In genomic region chr13:45865414-45865813, GRCh38 we compare ENCODE assay signal across 34 cellular contexts. TPM values are rescaled to one million over a fixed set of nuclear protein-coding genes. Genes with fewer than 3 reads are reported as not detected.
"Had no signal": no experiment of that assay in that cellular context is flagged by ENCODE, and none has a peak within 500 bp of the region (broad histone marks: within the 10 kb centered on the region; RNA-seq: fewer than 3 reads in every experiment).

No MANE protein-coding gene starts in this region.

- H3K4me2 ChIP-seq: KMS-11 had no signal

- H3K4me3 Mint-ChIP-seq: activated CD4-positive, alpha-beta T cell treated with anti-CD3 and anti-CD28 coated beads, Interleukin-2, amount 10 ng/mL, durations not matched to agents 24 days and 14 days; activated CD8-positive, alpha-beta T cell treated with anti-CD3 and anti-CD28 coated beads for 36 hours; activated naive CD4-positive, alpha-beta T cell treated with anti-CD3 and anti-CD28 coated beads, Interleukin-2, amount 50 U/mL, for 24 hours; activated naive CD8-positive, alpha-beta T cell treated with anti-CD3 and anti-CD28 coated beads, Interleukin-2, amount 10 ng/mL, durations not matched to agents 7 days and 5 days; activated T-cell treated with anti-CD3 and anti-CD28 coated beads, Interleukin-2, amount 50 U/mL, for 72 hours; brain had no signal

- H3K9me3 Mint-ChIP-seq: activated CD4-positive, alpha-beta T cell treated with anti-CD3 and anti-CD28 coated beads, Interleukin-2, amount 10 ng/mL, durations not matched to agents 24 days and 14 days; activated CD8-positive, alpha-beta T cell treated with anti-CD3 and anti-CD28 coated beads for 36 hours; activated naive CD4-positive, alpha-beta T cell treated with anti-CD3 and anti-CD28 coated beads, Interleukin-2, amount 50 U/mL, for 24 hours; activated naive CD8-positive, alpha-beta T cell treated with anti-CD3 and anti-CD28 coated beads, Interleukin-2, amount 10 ng/mL, durations not matched to agents 7 days and 5 days; activated T-cell treated with anti-CD3 and anti-CD28 coated beads, Interleukin-2, amount 50 U/mL, for 72 hours; activated T-helper 2 cell treated with anti-CD3 and anti-CD28 coated beads, Interferon-gamma antibody, Interleukin-2, Interleukin-4, amounts not matched to agents 10 μg/mL and 5 μg/mL and 100 μg/mL, durations not matched to agents 14 hours and 24 hours and 36 hours had no signal

- H3K4me3 ChIP-seq: SJCRH30, SK-N-MC had no signal

- H3K9me3 ChIP-seq: SJCRH30 had no signal

- ATAC-seq: activated CD8-positive, alpha-beta T cell treated with anti-CD3 and anti-CD28 coated beads for 36 hours; activated T-cell treated with anti-CD3 and anti-CD28 coated beads, Interleukin-2, amount 50 U/mL, for 72 hours; Panc1 had no signal

- H3K9ac ChIP-seq: KMS-11 had no signal

- H3K27me3 Mint-ChIP-seq: activated CD8-positive, alpha-beta T cell treated with anti-CD3 and anti-CD28 coated beads for 36 hours; activated naive CD4-positive, alpha-beta T cell treated with anti-CD3 and anti-CD28 coated beads, Interleukin-2, amount 50 U/mL, for 24 hours had no signal

- H3K36me3 Mint-ChIP-seq: activated naive CD4-positive, alpha-beta T cell treated with anti-CD3 and anti-CD28 coated beads, Interleukin-2, amount 50 U/mL, for 24 hours; activated naive CD8-positive, alpha-beta T cell treated with anti-CD3 and anti-CD28 coated beads, Interleukin-2, amount 10 ng/mL, durations not matched to agents 7 days and 5 days; brain had no signal

- H3K27ac ChIP-seq: KMS-11, SJCRH30, SK-N-MC had no signal

- H3K27ac Mint-ChIP-seq: activated CD4-positive, alpha-beta T cell treated with anti-CD3 and anti-CD28 coated beads, Interleukin-2, amount 10 ng/mL, durations not matched to agents 24 days and 14 days; activated CD8-positive, alpha-beta T cell treated with anti-CD3 and anti-CD28 coated beads for 36 hours; activated naive CD4-positive, alpha-beta T cell treated with anti-CD3 and anti-CD28 coated beads, Interleukin-2, amount 50 U/mL, for 24 hours; activated naive CD8-positive, alpha-beta T cell treated with anti-CD3 and anti-CD28 coated beads, Interleukin-2, amount 10 ng/mL, durations not matched to agents 7 days and 5 days; activated T-cell treated with anti-CD3 and anti-CD28 coated beads, Interleukin-2, amount 50 U/mL, for 72 hours; activated T-helper 2 cell treated with anti-CD3 and anti-CD28 coated beads, Interferon-gamma antibody, Interleukin-2, Interleukin-4, amounts not matched to agents 10 μg/mL and 5 μg/mL and 100 μg/mL, durations not matched to agents 14 hours and 24 hours and 36 hours had no signal

- DNase-seq: activated CD4-positive, alpha-beta T cell treated with anti-CD3 and anti-CD28 coated beads, Interleukin-2, amount 10 ng/mL, durations not matched to agents 24 days and 14 days; activated CD4-positive, alpha-beta T cell treated with anti-CD3 and anti-CD28 coated beads, Interleukin-2, amount 50 U/mL, for 4 hours; activated CD8-positive, alpha-beta T cell treated with anti-CD3 and anti-CD28 coated beads for 36 hours; activated gamma-delta T cell; activated naive CD4-positive, alpha-beta T cell treated with Interleukin-2 at 50 U/mL for 16 hours; activated naive CD8-positive, alpha-beta T cell treated with anti-CD3 and anti-CD28 coated beads, Interleukin-2, amount 10 ng/mL, durations not matched to agents 7 days and 5 days; activated T-cell treated with anti-CD3 and anti-CD28 coated beads, Interleukin-2, amount 50 U/mL, for 1 hour; activated T-cell treated with anti-CD3 and anti-CD28 coated beads, Interleukin-2, amount 50 U/mL, for 72 hours; amygdala; caudate nucleus; MM.1S; MV-4-11; NCI-H1092; NCI-H1436 treated with DMSO at 0.1 percent for 48 hours; NCI-H1694 treated with DMSO at 0.1 percent for 48 hours; NCI-H2029; NCI-H345; NCI-H524 treated with DMSO at 0.1 percent for 48 hours; NCI-H774; SHP77; SJCRH30; T1000 had no signal

- H3K36me3 ChIP-seq: SJCRH30 had no signal

- H3K4me1 Mint-ChIP-seq: activated CD4-positive, alpha-beta T cell treated with anti-CD3 and anti-CD28 coated beads, Interleukin-2, amount 10 ng/mL, durations not matched to agents 24 days and 14 days; activated naive CD4-positive, alpha-beta T cell treated with anti-CD3 and anti-CD28 coated beads, Interleukin-2, amount 50 U/mL, for 24 hours; activated naive CD8-positive, alpha-beta T cell treated with anti-CD3 and anti-CD28 coated beads, Interleukin-2, amount 10 ng/mL, durations not matched to agents 7 days and 5 days had no signal

- H3K27me3 ChIP-seq: SJCRH30 had no signal

- H3K4me1 ChIP-seq: SJCRH30 had no signal

- FAIRE-seq: bronchial epithelial cell, TTC549 had no signal

RNA-seq across cellular contexts. Expression of gene SIAH3, which starts 13.9 kb away (rescaled TPM):
- total RNA-seq: bronchial epithelial cell, LHCN-M2, NCI-H460, RPMI7951, SJCRH30 had no signal
- polyA plus RNA-seq: adipose tissue had no signal
